In the genomic region with DNA sequence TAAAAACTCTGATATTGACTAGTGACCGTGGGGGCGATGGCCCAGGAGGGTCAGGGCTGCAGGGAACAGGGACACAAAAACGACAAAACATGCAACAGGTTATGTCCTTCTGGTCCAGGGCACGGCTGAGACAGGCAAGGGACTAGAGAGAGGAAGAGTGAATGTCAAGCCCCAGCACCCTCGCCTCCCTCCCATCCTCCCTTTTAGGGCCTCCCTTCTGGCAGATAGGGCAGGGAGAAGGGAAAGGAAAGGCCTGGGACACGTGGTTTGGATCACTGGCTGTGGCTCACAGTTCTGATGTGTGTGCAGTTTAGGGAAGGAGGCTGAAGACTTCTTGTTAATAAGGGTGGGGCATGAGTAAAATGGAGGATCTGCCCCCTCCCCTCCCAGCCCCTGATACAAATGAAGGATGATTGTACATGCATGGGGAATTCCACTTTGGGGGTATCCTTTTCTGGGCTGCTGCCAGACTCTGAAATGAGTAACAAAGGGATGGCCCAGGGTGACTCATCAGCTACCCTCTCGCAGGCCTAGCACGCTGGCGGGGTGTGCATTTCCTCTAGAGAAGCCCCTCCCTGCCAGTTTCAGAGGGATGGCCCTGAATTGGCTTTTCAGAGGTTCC, we compare ENCODE assay signal across 8 cellular contexts.
DNase-seq lines count a peak whose midpoint lies in the region; ATAC-seq and TF ChIP-seq lines count a peak whose summit lies in the region.

No MANE protein-coding gene starts in this region.

- in situ Hi-C loops in astrocyte of the cerebellum (cut with HindIII; ENCODE audit: low sequenced_read_pairs) = no loop called here

- peaks cover 0 to 4% (median 0%) of the 10 kb centered on the region in 11 experiments; a peak in 1 of 22 replicates for H3K9me3 ChIP-seq in BLaER1 treated with 17β-estradiol and CSF1 and Interleukin-3, amounts not matched to agents 10 nM and 100 nM (replicated peaks in 1 of 11)

- peak overlapping the region in 9 of 11 experiments; percentile 29 to 70 (median 60); a peak in 18 of 22 replicates for H3K9ac ChIP-seq in BLaER1 treated with 17β-estradiol and CSF1 and Interleukin-3, amounts not matched to agents 10 nM and 100 nM

- peak overlapping the region in 2 of 10 experiments; percentile 16 to 20; a peak in 1 of 20 replicates for H3K4me3 ChIP-seq in BLaER1 treated with 17β-estradiol and CSF1 and Interleukin-3, amounts not matched to agents 10 nM and 100 nM
- no peak overlapping the region for H3K4me3 ChIP-seq in astrocyte of the cerebellum (ENCODE audit: low read depth, low read length)

- no peak for TF ChIP-seq CTCF in astrocyte of the cerebellum (IDR thresholded peaks at IDR 0.05; ENCODE audit: low read depth, low read length, missing control alignments)

- H3K4me1 ChIP-seq in BLaER1 treated with 17β-estradiol and CSF1 and Interleukin-3, amounts not matched to agents 10 nM and 100 nM = peaks cover 23 to 74% (median 37%) of the 10 kb centered on the region in 10 experiments

- DNase-seq in T-helper 9 cell (peak; percentile 79), astrocyte of the cerebellum (ENCODE audit: low read depth) (peak; percentile 74), inferior parietal cortex (ENCODE audit: extremely low spot score) (peak; percentile 49), NCI-H1930 (lab: John Stamatoyannopoulos, UW) (no peak)
- peak; percentile 91 for DNase-seq in stimulated activated CD4-positive, alpha-beta T cell treated with anti-CD3 and anti-CD28 coated beads, Interleukin-1b, Interleukin-23, amount 100 ng/mL, for 48 hours

- peak; percentile 98 for ATAC-seq in GM19463 (IDR thresholded peaks at IDR 0.05; ENCODE audit: unreplicated experiment)
- peak; percentile 87 for ATAC-seq in HG03565 (IDR thresholded peaks at IDR 0.05; ENCODE audit: unreplicated experiment)

- peaks cover 0 to 21% (median 3%) of the 10 kb centered on the region in 11 experiments; a peak in 9 of 22 replicates for H4K20me1 ChIP-seq in BLaER1 treated with 17β-estradiol and CSF1 and Interleukin-3, amounts not matched to agents 10 nM and 100 nM

- H3K4me2 ChIP-seq in BLaER1 treated with 17β-estradiol and CSF1 and Interleukin-3, amounts not matched to agents 10 nM and 100 nM = peak overlapping the region; percentile 53 to 88 (median 71)

- peaks cover 4 to 52% (median 38%) of the 10 kb centered on the region in 11 experiments; a peak in 20 of 22 replicates for H3K36me3 ChIP-seq in BLaER1 treated with 17β-estradiol and CSF1 and Interleukin-3, amounts not matched to agents 10 nM and 100 nM

- H3K27me3 ChIP-seq in BLaER1 treated with 17β-estradiol and CSF1 and Interleukin-3, amounts not matched to agents 10 nM and 100 nM = no peaks in the 10 kb centered on the region

- H3K27ac ChIP-seq in BLaER1 treated with 17β-estradiol and CSF1 and Interleukin-3, amounts not matched to agents 10 nM and 100 nM = peak overlapping the region in 10 of 11 experiments; percentile 49 to 75 (median 66); a peak in 19 of 22 replicates

Comparison
In these comparisons a context has a peak if more than half of its experiments do, and no peak if none do; other contexts are left out.
1. DNase-seq: peak in T-helper 9 cell (single experiment), astrocyte of the cerebellum (single experiment), inferior parietal cortex (single experiment) and stimulated activated CD4-positive, alpha-beta T cell treated with anti-CD3 and anti-CD28 coated beads, Interleukin-1b, Interleukin-23, amount 100 ng/mL, for 48 hours (single experiment); none in NCI-H1930 (0 of 2).